25 cellular contexts compared by ENCODE assay signal in the genomic region with DNA sequence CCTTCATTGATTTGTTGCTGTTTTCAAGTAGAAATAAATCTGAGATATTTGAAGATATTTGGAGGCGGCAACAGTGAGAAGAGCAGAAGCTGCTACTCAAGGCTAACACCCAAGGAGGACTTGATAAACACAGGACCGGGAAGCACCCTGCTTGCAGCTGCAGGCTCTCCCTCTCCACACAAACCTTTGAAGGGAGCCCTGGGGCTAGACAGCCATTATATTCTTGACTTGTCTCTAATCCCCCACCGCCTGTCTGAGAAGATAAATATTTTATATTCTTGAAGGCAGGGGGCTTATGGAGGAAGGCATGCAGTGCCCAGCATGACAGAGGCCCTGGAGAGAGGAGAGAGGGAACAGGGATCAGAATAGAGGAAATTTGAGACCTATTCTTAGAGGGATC. TPM values are rescaled to one million over a fixed set of nuclear protein-coding genes. Genes with fewer than 3 reads are reported as not detected.
DNase-seq lines count a peak whose midpoint lies in the region; ATAC-seq, FAIRE-seq and TF ChIP-seq lines count a peak whose summit lies in the region.
"Had no signal": no experiment of that assay in that cellular context is flagged by ENCODE, and none has a peak within 500 bp of the region (broad histone marks: within the 10 kb centered on the region; RNA-seq: fewer than 3 reads in every experiment).

No MANE protein-coding gene starts in this region.

- H3K4ac ChIP-seq in H9 (ENCODE audit: low read depth, low read length): no peak overlapping the region

- intact Hi-C loops in pancreas (cut with DNase I): no loop called here

- no peak overlapping the region for H2AK5ac ChIP-seq in H9 (ENCODE audit: insufficient read length, low read length)

- H2BK12ac ChIP-seq in H9 (ENCODE audit: insufficient read length, low read depth, low read length): no peak overlapping the region

- no peak overlapping the region for H2BK15ac ChIP-seq in H9 (ENCODE audit: low read depth, low read length)

- H4K20me1 ChIP-seq in neural progenitor cell (ENCODE audit: low read depth) (no peaks in the 10 kb centered on the region), H9 (ENCODE audit: control insufficient read depth, insufficient read depth, insufficient read length) (no peaks in the 10 kb centered on the region)

- no peak overlapping the region for H4K5ac ChIP-seq in H9 (ENCODE audit: insufficient read length, low read depth, low read length)

- H4K8ac ChIP-seq in H9 (replicated peaks; ENCODE audit: insufficient read length, low read depth, low read length): no peak overlapping the region

- TF ChIP-seq CTCF in brain (conservative IDR thresholded peaks at IDR 0.05): no peak
- no peak for TF ChIP-seq CTCF in neural progenitor cell (IDR thresholded peaks at IDR 0.05)
- no peak for TF ChIP-seq CTCF in pancreas (IDR thresholded peaks at IDR 0.05)
- TF ChIP-seq CTCF in H9 (conservative IDR thresholded peaks at IDR 0.05): no peak

- H3K4me2 ChIP-seq in neural progenitor cell: peak overlapping the region; percentile 8
- no peak overlapping the region for H3K4me2 ChIP-seq in H9 (ENCODE audit: insufficient read depth, insufficient read length, low read length)
- H3K4me2 ChIP-seq: KMS-11 had no signal

- H3K9ac ChIP-seq in neural progenitor cell: no peak overlapping the region
- H3K9ac ChIP-seq in H9 (ENCODE audit: extremely low read depth, insufficient read length, low read length): no peak overlapping the region
- H3K9ac ChIP-seq: GM23248, KMS-11 had no signal

- H3K27me3 Mint-ChIP-seq in brain: peaks cover 4% of the 10 kb centered on the region
- H3K27me3 Mint-ChIP-seq in neural progenitor cell (ENCODE audit: insufficient read depth, low read depth): peaks cover 15% of the 10 kb centered on the region
- peaks cover 5% of the 10 kb centered on the region for H3K27me3 Mint-ChIP-seq in H9 (ENCODE audit: low read depth)

- H3K4me3 Mint-ChIP-seq in brain (no peak overlapping the region), neural progenitor cell (no peak overlapping the region), H9 (no peak overlapping the region)
- H3K4me3 Mint-ChIP-seq: CD4-positive, alpha-beta memory T cell had no signal

- H3F3A ChIP-seq in neural progenitor cell (ENCODE audit: low read depth): peaks cover 51% of the 10 kb centered on the region

- no peak overlapping the region for H2BK120ac ChIP-seq in H9 (ENCODE audit: low read depth, low read length, poor library complexity, severe bottlenecking)

- H3K79me2 ChIP-seq in neural progenitor cell (ENCODE audit: low read depth): no peaks in the 10 kb centered on the region
- H3K79me2 ChIP-seq in H9 (ENCODE audit: insufficient read depth, low read length): no peaks in the 10 kb centered on the region

- H3K27ac Mint-ChIP-seq in brain: peak overlapping the region in 3 of 5 experiments; percentile 11 to 32 (median 14)
- peak overlapping the region; percentile 87 for H3K27ac Mint-ChIP-seq in neural progenitor cell
- H3K27ac Mint-ChIP-seq in H9: no peak overlapping the region

- peak in 2 of 3 experiments; percentile 12 to 48 for DNase-seq in NCI-H1417 (lab: John Stamatoyannopoulos, UW)
- no peak for DNase-seq in NCI-H1417 treated with DMSO at 0.1 percent for 48 hours (lab: John Stamatoyannopoulos, UW)
- DNase-seq in neural progenitor cell (ENCODE audit: low spot score): peak; percentile 20
- DNase-seq in pancreas: no peak
- DNase-seq in H9: no peak
- DNase-seq: Calu3; CD4-positive, alpha-beta memory T cell; DMS53; EL; GM23248; MG63; NCI-H1048; NCI-H1694 treated with DMSO at 0.1 percent for 48 hours; NCI-H2107; NCI-H446; NCI-H526 treated with DMSO at 0.1 percent for 48 hours had no signal

- no peak overlapping the region for H2BK5ac ChIP-seq in H9 (ENCODE audit: insufficient read length, low read length)

- H3K27me3 ChIP-seq in neural progenitor cell: no peaks in the 10 kb centered on the region
- H3K27me3 ChIP-seq in pancreas: no peaks in the 10 kb centered on the region
- H3K27me3 ChIP-seq in H9 (ENCODE audit: insufficient read depth, low read length): no peaks in the 10 kb centered on the region
- H3K27me3 ChIP-seq: MG63 had no signal

- no peaks in the 10 kb centered on the region for H3K36me3 Mint-ChIP-seq in brain
- H3K36me3 Mint-ChIP-seq in neural progenitor cell: no peaks in the 10 kb centered on the region
- peaks cover 0 to 8% (median 0%) of the 10 kb centered on the region in 3 experiments; a peak in 2 of 7 replicates for H3K36me3 Mint-ChIP-seq in H9 (ENCODE audit: insufficient read depth in 1 of 3, low read depth in 3 of 3)
- H3K36me3 Mint-ChIP-seq: CD4-positive, alpha-beta memory T cell had no signal

- H3K27ac ChIP-seq in KOPT-K1 (ENCODE audit: low read depth, low read length, poor library complexity, severe bottlenecking) (peak overlapping the region; percentile 37), neural progenitor cell (peak overlapping the region; percentile 71), pancreas (no peak overlapping the region), H9 (ENCODE audit: insufficient read length, low read depth, low read length) (no peak overlapping the region)
- H3K27ac ChIP-seq: 22Rv1, GM23248, KMS-11 had no signal

- H2AFZ ChIP-seq in neural progenitor cell (replicated peaks) (peak overlapping the region; percentile 7), H9 (ENCODE audit: low read length) (no peak overlapping the region)
- H2AFZ ChIP-seq: GM23248 had no signal

- H3K79me1 ChIP-seq in H9 (ENCODE audit: insufficient read depth, low read depth, low read length, poor library complexity, severe bottlenecking): no peaks in the 10 kb centered on the region

- H3K9me3 Mint-ChIP-seq in brain (peaks cover 0 to 4% (median 0%) of the 10 kb centered on the region in 5 experiments), neural progenitor cell (peaks cover 2% of the 10 kb centered on the region), H9 (no peaks in the 10 kb centered on the region; a peak in 1 of 5 replicates)

- H3K4me3 ChIP-seq in neural progenitor cell: no peak overlapping the region
- no peak overlapping the region for H3K4me3 ChIP-seq in pancreas
- H3K4me3 ChIP-seq: GM23248, MG63 had no signal

- WGBS in pancreas, 2 donors: 77 to 84% methylated on average over 3 of the region's 3 CpGs
- WGBS in H9 (ENCODE audit: extremely low coverage, insufficient read length, low lambda C conversion rate): no CpG with 5 or more reads among the region's 3 CpGs

- H3K23ac ChIP-seq in H9 (ENCODE audit: insufficient read length, low read depth, low read length): no peak overlapping the region

- H3K14ac ChIP-seq in H9 (ENCODE audit: insufficient read depth, low read length): no peak overlapping the region

- no peak overlapping the region for H3K18ac ChIP-seq in H9 (ENCODE audit: insufficient read length, low read depth, low read length)

- H3K56ac ChIP-seq in H9 (ENCODE audit: insufficient read length, low read depth, low read length): no peak overlapping the region

- H3K9me3 ChIP-seq in KOPT-K1 (ENCODE audit: insufficient read depth, low read length, poor library complexity, severe bottlenecking) (no peaks in the 10 kb centered on the region), neural progenitor cell (ENCODE audit: low read depth) (no peaks in the 10 kb centered on the region), pancreas (no peaks in the 10 kb centered on the region), H9 (ENCODE audit: control insufficient read depth, low read depth, low read length) (no peaks in the 10 kb centered on the region)
- H3K9me3 ChIP-seq: MG63 had no signal

- H3K23me2 ChIP-seq in H9 (ENCODE audit: insufficient read length, low read depth, low read length, poor library complexity, severe bottlenecking): no peaks in the 10 kb centered on the region

- H3K36me3 ChIP-seq in KOPT-K1 (ENCODE audit: insufficient read depth, low read length) (no peaks in the 10 kb centered on the region), neural progenitor cell (no peaks in the 10 kb centered on the region), pancreas (no peaks in the 10 kb centered on the region)
- H3K36me3 ChIP-seq: MG63 had no signal

- no peak overlapping the region for H2BK20ac ChIP-seq in H9 (ENCODE audit: low read depth, low read length, poor library complexity, severe bottlenecking)

- ATAC-seq in pancreas: no peak
- no peak for ATAC-seq in HG03175 (IDR thresholded peaks at IDR 0.05; ENCODE audit: unreplicated experiment)
- ATAC-seq: Right ventricle myocardium inferior had no signal

- peaks cover 45% of the 10 kb centered on the region for H3K4me1 ChIP-seq in neural progenitor cell
- H3K4me1 ChIP-seq in pancreas: no peaks in the 10 kb centered on the region
- no peaks in the 10 kb centered on the region; the same call in 1 of the 2 replicates for H3K4me1 ChIP-seq in H9 (ENCODE audit: insufficient read depth, low read length)

- FAIRE-seq in pancreas (lab: Jason Lieb, UNC): no peak
- FAIRE-seq: GM12892, GM18507, RCC 7860 had no signal

- H4K91ac ChIP-seq in H9 (ENCODE audit: insufficient read length, low read depth, low read length): no peak overlapping the region

- H3T11ph ChIP-seq in H9 (ENCODE audit: low read length): no peak overlapping the region

- H3K4me1 Mint-ChIP-seq in brain: peaks cover 37% of the 10 kb centered on the region
- H3K4me1 Mint-ChIP-seq in neural progenitor cell: peaks cover 42% of the 10 kb centered on the region
- H3K4me1 Mint-ChIP-seq in H9: peaks cover 53 to 54% of the 10 kb centered on the region in 2 experiments
- H3K4me1 Mint-ChIP-seq: CD4-positive, alpha-beta memory T cell had no signal

RNA-seq across cellular contexts. Expression of gene SMAD2, which starts 50.9 kb away (rescaled TPM):
- 73.8 TPM for polyA plus RNA-seq in brain (ENCODE audit: insufficient read depth, low read depth, low replicate concordance)
- 170 and 233 TPM in 2 replicates for total RNA-seq in neural progenitor cell (ENCODE audit: low replicate concordance)
- total RNA-seq in pancreas: 10 to 100 TPM; 35.2 to 71.2 (median 55.5) TPM
- 10 to 100 TPM in 1 of 2 donors, 1 to 10 TPM in 1; 8.7 to 18.1 TPM for polyA plus RNA-seq in pancreas
- 114 and 121 TPM in 2 replicates for total RNA-seq in H9 (2021)

Comparison
In these comparisons a context has a peak if more than half of its experiments do, and no peak if none do; other contexts are left out.
1. DNase-seq: peak in NCI-H1417 (2 of 3) and neural progenitor cell (single experiment); none in NCI-H1417 treated with DMSO at 0.1 percent for 48 hours (single experiment), pancreas (0 of 6) and H9 (single experiment).
2. H3K27ac ChIP-seq: peak in KOPT-K1 (single experiment) and neural progenitor cell (single experiment); none in pancreas (0 of 4) and H9 (single experiment).
3. H3K27ac Mint-ChIP-seq: peak in brain (3 of 5) and neural progenitor cell (single experiment); none in H9 (0 of 3).